Comparison of ENCODE assay signal across 24 cellular contexts in the genomic region with DNA sequence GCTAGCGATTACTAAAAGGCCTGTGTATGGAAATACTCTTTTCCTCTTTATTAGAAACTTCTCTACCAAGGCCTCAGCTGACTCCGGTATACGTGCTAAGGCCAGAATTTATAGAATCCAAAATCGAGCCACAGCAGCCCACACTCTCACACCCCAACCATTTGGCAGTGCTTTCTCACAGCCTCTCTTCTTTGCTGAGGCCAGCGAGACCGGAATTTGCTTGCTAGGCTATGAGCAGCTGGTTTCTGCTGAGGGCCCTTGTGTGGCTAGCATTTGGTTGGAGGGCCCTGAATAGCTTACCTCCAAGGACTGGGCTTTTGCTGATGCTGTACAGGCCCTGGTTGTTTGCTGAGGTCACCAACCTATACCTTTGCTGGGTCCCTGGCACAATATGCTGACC. TPM values are rescaled to one million over a fixed set of nuclear protein-coding genes. Genes with fewer than 3 reads are reported as not detected.
DNase-seq lines count a peak whose midpoint lies in the region; ATAC-seq, FAIRE-seq and TF ChIP-seq lines count a peak whose summit lies in the region.
"Had no signal": no experiment of that assay in that cellular context is flagged by ENCODE, and none has a peak within 500 bp of the region (broad histone marks: within the 10 kb centered on the region; RNA-seq: fewer than 3 reads in every experiment).

No MANE protein-coding gene starts in this region.

- FAIRE-seq in H54 (lab: Jason Lieb, UNC): no peak
- FAIRE-seq: A204.1, D721Med, G401.6, GM12891 had no signal

- peaks cover 7% of the 10 kb centered on the region for H3K4me1 ChIP-seq in parathyroid adenoma
- H3K4me1 ChIP-seq: BE2C, BLaER1 had no signal

- H3K4me1 Mint-ChIP-seq in stimulated activated memory B cell treated with anti-CD40 and anti-IgM and Interleukin-4, amounts not matched to agents 10 μg/mL and 1 μg/mL and 100 μg/mL, for 72 hours: no peaks in the 10 kb centered on the region
- H3K4me1 Mint-ChIP-seq: CD14-positive monocyte; CD4-positive, alpha-beta memory T cell; CD4-positive, CD25-positive, alpha-beta regulatory T cell; CD8-positive, alpha-beta memory T cell had no signal

- no peaks in the 10 kb centered on the region for H3K9me3 ChIP-seq in parathyroid adenoma (ENCODE audit: control insufficient read depth, low read length)
- H3K9me3 ChIP-seq: BE2C, BLaER1 had no signal

- no peak overlapping the region for H3K4me3 ChIP-seq in parathyroid adenoma (ENCODE audit: low read depth, low read length)
- H3K4me3 ChIP-seq: BLaER1 had no signal

- no peaks in the 10 kb centered on the region for H3K27me3 ChIP-seq in parathyroid adenoma (ENCODE audit: control insufficient read depth, insufficient read depth, low read length)
- H3K27me3 ChIP-seq: BE2C, BLaER1 had no signal

- H3K4me2 ChIP-seq in parathyroid adenoma (ENCODE audit: low read length): no peak overlapping the region
- H3K4me2 ChIP-seq: BLaER1 had no signal

- no peak for TF ChIP-seq POLR2A in H54 (IDR thresholded peaks at IDR 0.05; ENCODE audit: low read depth, low read length)

- no peak overlapping the region for H3K27ac Mint-ChIP-seq in stimulated activated memory B cell treated with anti-CD40 and anti-IgM and Interleukin-4, amounts not matched to agents 10 μg/mL and 1 μg/mL and 100 μg/mL, for 72 hours
- H3K27ac Mint-ChIP-seq: CD14-positive monocyte; CD4-positive, alpha-beta memory T cell; CD4-positive, CD25-positive, alpha-beta regulatory T cell; CD8-positive, alpha-beta memory T cell had no signal

- peak overlapping the region; percentile 54 for H2AFZ ChIP-seq in parathyroid adenoma

- no peaks in the 10 kb centered on the region for H3K79me2 ChIP-seq in parathyroid adenoma

- no peaks in the 10 kb centered on the region for H3K36me3 ChIP-seq in parathyroid adenoma (ENCODE audit: control insufficient read depth, insufficient read depth, low read length)
- H3K36me3 ChIP-seq: BE2C, BLaER1 had no signal

- no peaks in the 10 kb centered on the region for H3K27me3 Mint-ChIP-seq in stimulated activated memory B cell treated with anti-CD40 and anti-IgM and Interleukin-4, amounts not matched to agents 10 μg/mL and 1 μg/mL and 100 μg/mL, for 72 hours
- H3K27me3 Mint-ChIP-seq: CD4-positive, alpha-beta memory T cell; CD4-positive, CD25-positive, alpha-beta regulatory T cell; CD8-positive, alpha-beta memory T cell had no signal

- peak overlapping the region; percentile 67 for H3K27ac ChIP-seq in parathyroid adenoma
- H3K27ac ChIP-seq: BLaER1 had no signal

- no peaks in the 10 kb centered on the region for H3K9me3 Mint-ChIP-seq in stimulated activated memory B cell treated with anti-CD40 and anti-IgM and Interleukin-4, amounts not matched to agents 10 μg/mL and 1 μg/mL and 100 μg/mL, for 72 hours

- TF ChIP-seq CTCF in parathyroid adenoma (IDR thresholded peaks at IDR 0.05): no peak

- H3K9ac ChIP-seq in parathyroid adenoma: no peak overlapping the region
- H3K9ac ChIP-seq: BLaER1 had no signal

- peak; percentile 27 for ATAC-seq in stimulated activated memory B cell treated with anti-CD40 and anti-IgM and Interleukin-4, amounts not matched to agents 10 μg/mL and 1 μg/mL and 100 μg/mL, for 72 hours
- ATAC-seq in GM21526 (IDR thresholded peaks at IDR 0.05; ENCODE audit: low FRiP score, unreplicated experiment): no peak
- ATAC-seq in GM18870 (IDR thresholded peaks at IDR 0.05; ENCODE audit: unreplicated experiment): no peak
- no peak for ATAC-seq in GM21367 (IDR thresholded peaks at IDR 0.05; ENCODE audit: unreplicated experiment)

- H3K4me3 Mint-ChIP-seq in stimulated activated memory B cell treated with anti-CD40 and anti-IgM and Interleukin-4, amounts not matched to agents 10 μg/mL and 1 μg/mL and 100 μg/mL, for 72 hours: no peak overlapping the region
- H3K4me3 Mint-ChIP-seq: CD14-positive monocyte; CD4-positive, alpha-beta memory T cell; CD4-positive, CD25-positive, alpha-beta regulatory T cell; CD8-positive, alpha-beta memory T cell had no signal

- H3K36me3 Mint-ChIP-seq in stimulated activated memory B cell treated with anti-CD40 and anti-IgM and Interleukin-4, amounts not matched to agents 10 μg/mL and 1 μg/mL and 100 μg/mL, for 72 hours: no peaks in the 10 kb centered on the region
- H3K36me3 Mint-ChIP-seq: CD14-positive monocyte; CD4-positive, alpha-beta memory T cell; CD4-positive, CD25-positive, alpha-beta regulatory T cell; CD8-positive, alpha-beta memory T cell had no signal

- DNase-seq in myocyte (ENCODE audit: low read depth): peak; percentile 62
- peak; percentile 4 for DNase-seq in occipital lobe (lab: John Stamatoyannopoulos, UW)
- no peak for DNase-seq in H54 (ENCODE audit: insufficient read length, low spot score)
- DNase-seq: 8988T; ACHN; BE2C; C1 segment of cervical spinal cord; CD4-positive, alpha-beta memory T cell; CD4-positive, CD25-positive, alpha-beta regulatory T cell; CD8-positive, alpha-beta memory T cell; COR-L47; DMS79 treated with DMSO at 0.1 percent for 48 hours; GF-D8 had no signal

RNA-seq across cellular contexts. Expression of a gene that starts 46.1 kb away (rescaled TPM):
- 19.7 and 23.6 TPM in 2 replicates for total RNA-seq in myocyte
- polyA plus RNA-seq in myocyte (2012): 3.3 TPM
- total RNA-seq in occipital lobe: 109 TPM
- polyA plus RNA-seq: CD4-positive, alpha-beta memory T cell; CD8-positive, alpha-beta memory T cell had no signal
